8 cellular contexts compared by ENCODE assay signal in genomic region chr13:50125556-50126377, GRCh38.
DNase-seq lines count a peak whose midpoint lies in the region; ATAC-seq and TF ChIP-seq lines count a peak whose summit lies in the region.

No MANE protein-coding gene starts in this region.

- peak overlapping the region; percentile 93 for H3K27ac ChIP-seq in Panc1 (ENCODE audit: low read length)
- peak overlapping the region; percentile 98 to 99 for H3K27ac ChIP-seq in esophagus (ENCODE audit: low read depth in 2 of 2, low read length in 1 of 2)
- peak overlapping the region; percentile 100 for H3K27ac ChIP-seq in mucosa of rectum (ENCODE audit: low read depth in 2 of 2, low read length in 2 of 2)

- H3K9me3 Mint-ChIP-seq in activated T-cell treated with anti-CD3 and anti-CD28 coated beads, Interleukin-2, amount 50 U/mL, for 72 hours = no peaks in the 10 kb centered on the region

- no peak for TF ChIP-seq CTCF in Panc1 (IDR thresholded peaks at IDR 0.05)

- H3K27me3 ChIP-seq in Panc1 (ENCODE audit: control insufficient read depth, insufficient read depth, low read length) (no peaks in the 10 kb centered on the region), esophagus (ENCODE audit: control insufficient read depth in 1 of 2, insufficient read depth in 2 of 2, low read length in 2 of 2) (no peaks in the 10 kb centered on the region), mucosa of rectum (ENCODE audit: control insufficient read depth in 2 of 2, insufficient read depth in 2 of 2, low read length in 2 of 2) (peaks cover 18 to 23% of the 10 kb centered on the region in 2 donors)

- H3K4me3 ChIP-seq in Panc1 (ENCODE audit: low read depth in 2 of 2, low read length in 2 of 2) (peak overlapping the region; percentile 74 to 77), esophagus (ENCODE audit: low read depth in 1 of 2, low read length in 2 of 2) (peak overlapping the region; percentile 68 to 95), mucosa of rectum (ENCODE audit: low read length in 2 of 2) (peak overlapping the region; percentile 85 to 87)

- peak overlapping the region; percentile 87 to 97 for H3K4me3 Mint-ChIP-seq in activated T-cell treated with anti-CD3 and anti-CD28 coated beads, Interleukin-2, amount 50 U/mL, for 72 hours

- 2% methylated on average over 92 to 94 of the region's 94 CpGs for WGBS in esophagus, 2 donors

- intact Hi-C loops in Panc1 (cut with micrococcal nuclease; ENCODE audit: unreplicated experiment) = no loop called here

- CTCF ChIA-PET in Panc1 (lab: Charles Lee) = interaction anchor here (0.6 kb wide), 1 partner anchor 680 kb away, joined by 3 read pairs; no protein-coding TSS in a partner anchor

- H3K36me3 ChIP-seq in Panc1 (ENCODE audit: control insufficient read depth, insufficient read depth, low read length) (no peaks in the 10 kb centered on the region; the same call in 1 of the 2 replicates), esophagus (ENCODE audit: control insufficient read depth in 2 of 2, insufficient read depth in 2 of 2, low read length in 1 of 2) (no peaks in the 10 kb centered on the region), mucosa of rectum (ENCODE audit: control insufficient read depth in 2 of 2, insufficient read depth in 2 of 2, low read length in 2 of 2) (no peaks in the 10 kb centered on the region)

- peaks cover 2 to 4% of the 10 kb centered on the region in 2 donors for H3K36me3 Mint-ChIP-seq in activated T-cell treated with anti-CD3 and anti-CD28 coated beads, Interleukin-2, amount 50 U/mL, for 72 hours (ENCODE audit: insufficient read depth in 2 of 2)

- in situ Hi-C loops in Panc1 (cut with HindIII; ENCODE audit: low pct_unique_long_range_greater_than_20kb, low sequenced_read_pairs) = no loop called here

- ATAC-seq in GM19351 (IDR thresholded peaks at IDR 0.05; ENCODE audit: unreplicated experiment) = peak; percentile 8
- ATAC-seq in Panc1 = peak; percentile 40
- ATAC-seq in activated T-cell treated with anti-CD3 and anti-CD28 coated beads, Interleukin-2, amount 50 U/mL, for 72 hours (replicated peaks in 1 of 2) = peak; percentile 19 to 27

- H3K4me1 Mint-ChIP-seq in activated T-cell treated with anti-CD3 and anti-CD28 coated beads, Interleukin-2, amount 50 U/mL, for 72 hours (ENCODE audit: low read depth) = peaks cover 63% of the 10 kb centered on the region

- no TSS peak for BruUV-seq in Panc1 (replicated peaks; lab: Mats Ljungman, UMichigan)

- POLR2A ChIA-PET in Panc1 (lab: Charles Lee) = interaction anchor here (0.6 to 0.7 kb wide), 3 partner anchors 18 to 269 kb away, joined by 3 to 9 read pairs (median 3); no protein-coding TSS in a partner anchor

- H3K27me3 Mint-ChIP-seq in activated T-cell treated with anti-CD3 and anti-CD28 coated beads, Interleukin-2, amount 50 U/mL, for 72 hours (ENCODE audit: low read depth) = peaks cover 23% of the 10 kb centered on the region

- DNase-seq in A172 (ENCODE audit: low spot score) (peak; percentile 55), LHCN-M2 (ENCODE audit: low read depth) (peak; percentile 74), Panc1 (ENCODE audit: low read depth, low spot score) (no peak)
- DNase-seq in activated T-cell treated with anti-CD3 and anti-CD28 coated beads, Interleukin-2, amount 50 U/mL, for 72 hours = peak; percentile 72
- peak; percentile 72 to 80 for DNase-seq in stimulated activated CD8-positive, alpha-beta memory T cell treated with anti-CD3 and anti-CD28 coated beads, Interleukin-4, amount 100 ng/mL, for 4 hours (ENCODE audit: low read depth in 2 of 2, low spot score in 1 of 2)

- H3K9ac ChIP-seq in mucosa of rectum (ENCODE audit: low read depth in 1 of 2, low read length in 2 of 2) = peak overlapping the region; percentile 97 to 100

- H3K9me3 ChIP-seq in Panc1 (ENCODE audit: control insufficient read depth, insufficient read depth, low read depth, low read length) (no peaks in the 10 kb centered on the region), esophagus (ENCODE audit: control insufficient read depth in 2 of 2, insufficient read depth in 1 of 2, low read depth in 1 of 2, low read length in 1 of 2) (no peaks in the 10 kb centered on the region), mucosa of rectum (ENCODE audit: control insufficient read depth in 2 of 2, low read length in 2 of 2) (no peaks in the 10 kb centered on the region)

- H3K4me1 ChIP-seq in Panc1 (ENCODE audit: control insufficient read depth, insufficient read depth, low read length) (peaks cover 24% of the 10 kb centered on the region), esophagus (ENCODE audit: control insufficient read depth in 2 of 2, insufficient read depth in 2 of 2, low read length in 1 of 2) (peaks cover 0 to 7% of the 10 kb centered on the region in 2 donors), mucosa of rectum (ENCODE audit: control insufficient read depth in 2 of 2, insufficient read depth in 2 of 2, low read length in 2 of 2) (peaks cover 38 to 48% of the 10 kb centered on the region in 2 donors)

- H3K27ac Mint-ChIP-seq in activated T-cell treated with anti-CD3 and anti-CD28 coated beads, Interleukin-2, amount 50 U/mL, for 72 hours = peak overlapping the region; percentile 85
